23 cellular contexts compared by ENCODE assay signal in the genomic region with DNA sequence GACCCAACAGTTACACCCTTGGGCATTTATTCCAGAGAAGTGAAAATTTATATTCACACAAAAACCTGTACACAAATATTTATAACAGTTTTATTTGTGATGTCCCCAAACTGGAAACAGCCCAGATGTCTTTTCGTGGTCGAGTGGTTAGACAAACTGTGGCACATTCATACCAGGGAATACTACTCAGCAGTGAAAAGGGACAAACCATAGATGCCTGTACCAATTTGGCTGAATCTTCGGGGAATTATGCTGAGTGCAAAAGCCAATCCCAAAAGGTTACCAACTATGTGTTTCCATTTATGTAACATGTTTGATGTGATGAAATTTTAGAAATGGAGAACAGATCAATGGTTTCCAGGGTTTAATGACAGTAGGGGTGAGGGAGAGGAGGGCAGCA.
"Had no signal": no experiment of that assay in that cellular context is flagged by ENCODE, and none has a peak within 500 bp of the region (broad histone marks: within the 10 kb centered on the region; RNA-seq: fewer than 3 reads in every experiment).

No MANE protein-coding gene starts in this region.

- H3K9me3 Mint-ChIP-seq: mesothelial cell of epicardium had no signal

- H3K27me3 ChIP-seq: esophagus muscularis mucosa, heart right ventricle had no signal

- H3K4me1 ChIP-seq: foreskin keratinocyte, left lung, lower lobe of right lung had no signal

- H3K4me3 Mint-ChIP-seq: mesothelial cell of epicardium had no signal

- DNase-seq: dermis blood vessel endothelial cell; dorsolateral prefrontal cortex; effector CD4-positive, alpha-beta T cell; effector memory CD4-positive, alpha-beta T cell; foreskin keratinocyte; glutamatergic neuron; head of caudate nucleus; heart right ventricle; hippocampal formation; left cardiac atrium; left ventricle myocardium superior; mesenchymal stem cell; mucosa of descending colon had no signal

- H3K36me3 Mint-ChIP-seq: mesothelial cell of epicardium had no signal

- FAIRE-seq: colon, endothelial cell of umbilical vein, frontal cortex, islet of Langerhans, keratinocyte had no signal

- H3K36me3 ChIP-seq: esophagus muscularis mucosa, heart right ventricle, left lung, lower lobe of right lung had no signal

- H3K27ac Mint-ChIP-seq: mesothelial cell of epicardium had no signal

- H3K9me3 ChIP-seq: esophagus muscularis mucosa, left lung, lower lobe of right lung, mucosa of descending colon had no signal

- ATAC-seq: foreskin keratinocyte, heart right ventricle, left cardiac atrium, left lung, left ventricle myocardium superior, lower lobe of right lung, mucosa of descending colon had no signal

- H3K27ac ChIP-seq: coronary artery, dorsolateral prefrontal cortex, esophagus muscularis mucosa, foreskin keratinocyte, heart right ventricle, left lung, lower lobe of right lung had no signal

- H3K4me3 ChIP-seq: coronary artery, dorsolateral prefrontal cortex, esophagus muscularis mucosa, heart right ventricle, left lung, lower lobe of right lung, mucosa of descending colon had no signal
